In the genomic region with DNA sequence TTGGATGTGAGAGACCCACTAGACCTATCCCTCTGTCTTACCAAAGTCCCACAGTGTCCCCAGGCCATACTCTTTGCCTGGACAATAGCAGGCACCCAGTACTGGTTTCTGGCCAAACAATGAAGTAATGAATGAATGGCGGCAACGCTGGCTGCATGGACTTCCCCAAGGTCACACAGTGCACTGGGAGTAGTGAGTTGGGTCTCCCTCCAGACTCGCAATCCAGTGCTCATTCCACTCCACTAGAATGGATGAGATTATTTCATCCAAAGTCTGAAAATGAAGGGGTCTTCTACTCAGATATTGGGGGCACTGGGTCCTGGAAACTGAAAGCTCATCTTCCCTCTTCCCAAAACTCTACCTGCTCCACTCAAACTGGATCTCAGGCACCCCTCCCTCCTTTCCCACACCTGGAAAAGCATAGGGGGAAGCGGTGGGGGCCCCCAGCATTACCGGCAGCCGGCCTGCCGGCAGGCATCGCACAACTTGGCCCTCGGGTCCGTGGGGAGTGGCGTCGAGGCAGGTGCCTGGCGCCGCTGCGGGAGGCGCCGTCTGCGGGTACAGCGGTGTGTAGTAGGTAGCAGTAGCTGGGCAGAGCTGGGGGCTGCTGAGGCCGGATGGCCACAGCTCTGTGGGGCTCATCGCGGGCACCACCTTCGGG, we compare ENCODE assay signal across 8 cellular contexts. TPM values are rescaled to one million over a fixed set of nuclear protein-coding genes. Genes with fewer than 3 reads are reported as not detected.
A peak's percentile ranks its signal among the peaks of the same experiment; 100 is the strongest.
DNase-seq lines count a peak whose midpoint lies in the region; ATAC-seq and TF ChIP-seq lines count a peak whose summit lies in the region.

No MANE protein-coding gene starts in this region.

- TF ChIP-seq CTCF in BE2C (IDR thresholded peaks at IDR 0.05; ENCODE audit: low read depth, low read length) = no peak
- no peak for TF ChIP-seq CTCF in testis (IDR thresholded peaks at IDR 0.05)

- H3K4me1 ChIP-seq in BE2C (peaks cover 8% of the 10 kb centered on the region), testis (peaks cover 38% of the 10 kb centered on the region)

- no peaks in the 10 kb centered on the region for H3K36me3 ChIP-seq in BE2C
- H3K36me3 ChIP-seq in H7 (replicated peaks; ENCODE audit: control insufficient read depth, insufficient read depth, low read length) = no peaks in the 10 kb centered on the region
- no peaks in the 10 kb centered on the region for H3K36me3 ChIP-seq in testis (ENCODE audit: low read depth, missing control alignments)

- no peak for TF ChIP-seq POLR2A in testis (IDR thresholded peaks at IDR 0.05)

- H3K9me3 ChIP-seq in BE2C (no peaks in the 10 kb centered on the region), iPS-18c (ENCODE audit: control insufficient read depth, insufficient read depth, low read length) (no peaks in the 10 kb centered on the region), testis (no peaks in the 10 kb centered on the region)

- H3K27me3 ChIP-seq in BE2C = no peaks in the 10 kb centered on the region
- peaks cover 19% of the 10 kb centered on the region for H3K27me3 ChIP-seq in H7 (ENCODE audit: control insufficient read depth, insufficient read depth, low read length)
- no peaks in the 10 kb centered on the region for H3K27me3 ChIP-seq in testis

- H3K4me3 ChIP-seq in BE2C (ENCODE audit: low read depth, low read length) (peak overlapping the region; percentile 64), H7 (ENCODE audit: insufficient read depth, low read depth, low read length) (peak overlapping the region; percentile 78), iPS-18c (ENCODE audit: insufficient read depth, low read depth, low read length) (peak overlapping the region; percentile 67), testis (peak overlapping the region; percentile 49 to 59)

- no peak overlapping the region for H3K27ac ChIP-seq in testis

- ATAC-seq in HG03196 (IDR thresholded peaks at IDR 0.05; ENCODE audit: unreplicated experiment) (no peak), GM21447 (IDR thresholded peaks at IDR 0.05; ENCODE audit: unreplicated experiment) (no peak)

- WGBS in testis, 2 donors = 0 to 4% methylated on average over 5 to 19 of the region's 23 CpGs

- DNase-seq in BE2C = peak; percentile 14
- no peak for DNase-seq in H7
- peak; percentile 41 to 43 for DNase-seq in activated CD4-positive, alpha-beta T cell treated with anti-CD3 and anti-CD28 coated beads, Interleukin-2, amount 50 U/mL, for 48 hours
- no peak for DNase-seq in testis
- no peak for DNase-seq in NOMO-1 treated with DMSO at 0.1 percent for 48 hours (lab: John Stamatoyannopoulos, UW; ENCODE audit: unreplicated experiment)

- intact Hi-C loops in testis (cut with DNase I; ENCODE audit: low total_unique reads) = no loop called here

RNA-seq across cellular contexts. Expression of gene E2F2, which starts 0.8 kb away (rescaled TPM):
- 0.73 TPM for polyA plus RNA-seq in BE2C (2012; ENCODE audit: insufficient read depth, insufficient read length, low read depth)
- 7.8 and 9.9 TPM in 2 replicates for total RNA-seq in H7 (2014; rRNA removed; shearing (Covaris generic))
- total RNA-seq in testis = 1 to 10 TPM; 4.2 to 6.6 TPM
- polyA plus RNA-seq in testis (ENCODE audit: insufficient read depth, low read depth, low replicate concordance) = 4.8 TPM

RNA-seq across cellular contexts. Expression of gene ID3, which starts 29.1 kb away (rescaled TPM):
- polyA plus RNA-seq in BE2C (2012; ENCODE audit: insufficient read depth, insufficient read length, low read depth) = 63.3 TPM
- total RNA-seq in H7 (2014; rRNA removed; shearing (Covaris generic)) = 149 and 160 TPM in 2 replicates
- total RNA-seq in testis = 10 to 100 TPM; 27.2 to 34.5 TPM
- polyA plus RNA-seq in testis (ENCODE audit: insufficient read depth, low read depth, low replicate concordance) = 24.5 TPM

RNA-seq across cellular contexts. Expression of gene ASAP3, which starts 46.2 kb away (rescaled TPM):
- 2.9 TPM for polyA plus RNA-seq in BE2C (2012; ENCODE audit: insufficient read depth, insufficient read length, low read depth)
- total RNA-seq in H7 (2014; rRNA removed; shearing (Covaris generic)) = 95.1 and 107 TPM in 2 replicates
- total RNA-seq in testis = 10 to 100 TPM; 43.1 to 48.0 TPM
- polyA plus RNA-seq in testis (ENCODE audit: insufficient read depth, low read depth, low replicate concordance) = 34.1 TPM

Comparison
In these comparisons a context has a peak if more than half of its experiments do, and no peak if none do; other contexts are left out.
1. DNase-seq: peak in BE2C (single experiment) and activated CD4-positive, alpha-beta T cell treated with anti-CD3 and anti-CD28 coated beads, Interleukin-2, amount 50 U/mL, for 48 hours (2 of 2); none in H7 (single experiment), testis (single experiment) and NOMO-1 treated with DMSO at 0.1 percent for 48 hours (single experiment).
2. Peak in every context shown above with its lines, with median percentiles within 50 percentile points of each other: H3K4me3 ChIP-seq.